ENCODE assay signal across 8 cellular contexts in the genomic region with DNA sequence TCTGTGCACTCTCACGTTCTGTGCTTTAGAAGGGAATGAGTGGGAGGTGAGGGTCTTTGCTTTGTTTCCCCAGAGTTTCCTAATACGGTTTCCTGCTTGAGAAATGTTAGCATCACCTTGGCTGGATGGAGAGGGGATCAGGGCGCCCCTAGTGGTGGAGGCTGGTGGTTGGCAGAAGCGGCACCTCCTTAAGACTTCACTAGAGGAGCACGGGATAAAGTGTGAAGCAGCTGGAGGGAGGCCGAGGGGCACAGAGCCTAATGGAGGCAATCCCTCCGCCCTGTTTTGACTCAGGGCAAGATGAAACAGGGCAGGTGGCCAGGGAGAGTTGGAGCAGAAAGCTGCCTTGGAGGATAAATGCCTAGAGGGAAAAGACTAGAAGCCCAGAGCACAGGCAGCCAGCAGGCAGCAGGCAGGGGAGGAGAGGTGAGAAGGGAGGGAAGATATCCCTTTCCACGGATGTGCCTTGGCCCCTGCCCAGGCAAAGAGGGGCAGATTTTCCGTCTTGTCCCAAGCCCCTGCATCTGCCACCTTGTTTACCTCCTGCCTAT. TPM values are rescaled to one million over a fixed set of nuclear protein-coding genes. Genes with fewer than 3 reads are reported as not detected.
DNase-seq lines count a peak whose midpoint lies in the region; ATAC-seq, FAIRE-seq and TF ChIP-seq lines count a peak whose summit lies in the region.

No MANE protein-coding gene starts in this region.

- 2% methylated on average over 9 of the region's 9 CpGs for WGBS in mammary epithelial cell (ENCODE audit: low coverage, missing lambda C conversion rate)
- WGBS in HepG2 (ENCODE audit: low lambda C conversion rate): under 1% methylated on average over 9 of the region's 9 CpGs

- H3K9ac ChIP-seq in mammary epithelial cell (ENCODE audit: insufficient read depth, low read length) (no peak overlapping the region), HepG2 (ENCODE audit: insufficient read depth, low read depth, low read length) (no peak overlapping the region)

- no peaks in the 10 kb centered on the region for H3K9me3 ChIP-seq in mammary epithelial cell (replicated peaks; ENCODE audit: insufficient read depth, low read length)
- H3K9me3 ChIP-seq in HepG2 (ENCODE audit: low read length): no peaks in the 10 kb centered on the region

- TF ChIP-seq RAD21 in HepG2 (CRISPR knock-in tag; IDR thresholded peaks at IDR 0.05): no peak

- TF ChIP-seq CTCF in WI38 (IDR thresholded peaks at IDR 0.05; ENCODE audit: low read depth, low read length): peak; percentile 66
- TF ChIP-seq CTCF in mammary epithelial cell (conservative IDR thresholded peaks at IDR 0.05 in 1 of 2, IDR thresholded peaks at IDR 0.05 in 1 of 2; ENCODE audit: extremely low read depth in 1 of 2, insufficient read depth in 1 of 2, low read depth in 1 of 2, low read length in 2 of 2): peak; percentile 88 to 91
- peak; percentile 66 for TF ChIP-seq CTCF in HepG2 (CRISPR knock-in tag; IDR thresholded peaks at IDR 0.05)

- no peak for TF ChIP-seq POLR2A in HepG2 (IDR thresholded peaks at IDR 0.05; ENCODE audit: insufficient read depth in 1 of 2, low read depth in 2 of 2, low read length in 2 of 2)

- DNase-seq in GDM1 (lab: John Stamatoyannopoulos, UW) (peak; percentile 40), LHCN-M2 (ENCODE audit: low read depth) (peak; percentile 60), mammary epithelial cell (peak; percentile 37), HepG2 (ENCODE audit: low spot score) (no peak), NCI-H2107 (lab: John Stamatoyannopoulos, UW) (no peak)
- peak; percentile 61 to 79 (median 61) for DNase-seq in stimulated activated CD4-positive, alpha-beta T cell treated with anti-CD3 and anti-CD28 coated beads, TNF-alpha, amount 100 ng/mL, for 48 hours (ENCODE audit: low read depth in 3 of 3)

- intact Hi-C loops in mammary epithelial cell (cut with micrococcal nuclease): no loop called here
- intact Hi-C loops in HepG2 (cut with micrococcal nuclease; ENCODE audit: unreplicated experiment): no loop called here

- H3K4me2 ChIP-seq in mammary epithelial cell (ENCODE audit: insufficient read depth, low read depth, low read length) (no peak overlapping the region), HepG2 (ENCODE audit: low read depth, low read length) (no peak overlapping the region)

- H3K4me1 ChIP-seq in mammary epithelial cell (ENCODE audit: insufficient read depth, low read length): no peaks in the 10 kb centered on the region
- H3K4me1 ChIP-seq in HepG2 (ENCODE audit: insufficient read depth, low read length): peaks cover 5% of the 10 kb centered on the region; the same call in 1 of the 2 replicates

- H3K4me3 ChIP-seq in WI38 (ENCODE audit: low read depth, low read length) (no peak overlapping the region), mammary epithelial cell (replicated peaks in 1 of 3; ENCODE audit: insufficient read depth in 1 of 3, low read depth in 2 of 3, low read length in 3 of 3) (no peak overlapping the region), HepG2 (replicated peaks in 1 of 3; ENCODE audit: insufficient read depth in 1 of 3, low read depth in 2 of 3, low read length in 3 of 3) (no peak overlapping the region)

- dilution Hi-C loops in mammary epithelial cell (cut with HindIII; ENCODE audit: low sequenced_read_pairs): loop anchor here (5.0 to 10.0 kb wide), 2 partner anchors 116 to 267 kb away; no protein-coding TSS in a partner anchor

- BruUV-seq in mammary epithelial cell (replicated peaks; lab: Mats Ljungman, UMichigan) (no TSS peak), HepG2 (replicated peaks; lab: Mats Ljungman, UMichigan) (no TSS peak)

- H3K36me3 ChIP-seq in mammary epithelial cell (ENCODE audit: insufficient read depth, low read length) (no peaks in the 10 kb centered on the region), HepG2 (replicated peaks in 1 of 2; ENCODE audit: control insufficient read depth in 1 of 2, insufficient read depth in 2 of 2, low read length in 2 of 2) (no peaks in the 10 kb centered on the region)

- ATAC-seq in HepG2 (peak; percentile 55), GM18861 (IDR thresholded peaks at IDR 0.05; ENCODE audit: unreplicated experiment) (no peak)

- H3K79me2 ChIP-seq in mammary epithelial cell (ENCODE audit: insufficient read depth, low read length) (no peaks in the 10 kb centered on the region), HepG2 (ENCODE audit: insufficient read depth, low read length) (no peaks in the 10 kb centered on the region)

- no peaks in the 10 kb centered on the region for H3K27me3 ChIP-seq in mammary epithelial cell (ENCODE audit: insufficient read depth, low read length)
- peaks cover 2 to 51% of the 10 kb centered on the region in 2 experiments for H3K27me3 ChIP-seq in HepG2 (ENCODE audit: control insufficient read depth in 1 of 2, insufficient read depth in 2 of 2, low read length in 2 of 2)

- H2AFZ ChIP-seq in mammary epithelial cell (ENCODE audit: low read depth, low read length) (no peak overlapping the region), HepG2 (ENCODE audit: low read length) (no peak overlapping the region)

- no peak overlapping the region for H3K27ac ChIP-seq in mammary epithelial cell (ENCODE audit: insufficient read depth, low read depth, low read length)
- H3K27ac ChIP-seq in HepG2 (ENCODE audit: extremely low read length, insufficient read depth, low read length): no peak overlapping the region

- POLR2A ChIA-PET in HepG2 (lab: Yijun Ruan, JAX): no interaction called here

- CTCF ChIA-PET in mammary epithelial cell (lab: Charles Lee; ENCODE audit: low non-redundant PET): interaction anchor here (0.6 kb wide), 1 partner anchor 10 kb away, joined by 3 read pairs; no protein-coding TSS in a partner anchor
- CTCF ChIA-PET in HepG2 (lab: Yijun Ruan, JAX; ENCODE audit: low intra/inter-chr PET ratio, low total read pairs): no interaction called here

- TF ChIP-seq EP300 in HepG2 (IDR thresholded peaks at IDR 0.05; ENCODE audit: low read depth in 2 of 2, low read length in 2 of 2) (no peak), HepG2 (CRISPR knock-in tag; IDR thresholded peaks at IDR 0.05; ENCODE audit: borderline replicate concordance) (no peak)

- H4K20me1 ChIP-seq in mammary epithelial cell (ENCODE audit: insufficient read depth, low read length) (no peaks in the 10 kb centered on the region), HepG2 (ENCODE audit: insufficient read depth, low read length) (no peaks in the 10 kb centered on the region)

- FAIRE-seq in HepG2 (lab: Jason Lieb, UNC): no peak

- in situ Hi-C loops in mammary epithelial cell (cut with MboI; ENCODE audit: low sequenced_read_pairs in 2 of 2): loop anchor here in 1 of 2 donors (5.0 kb wide), 1 partner anchor 86 kb away; no protein-coding TSS in a partner anchor
- in situ Hi-C loops in HepG2 (cut with HindIII; ENCODE audit: extremely low pct_ligation_motif_present, low pct_unique_long_range_greater_than_20kb): no loop called here

TF ChIP-seq in HepG2, 621 proteins besides CTCF, POLR2A, EP300 and RAD21:
- TF ChIP-seq XRCC5 (optimal IDR thresholded peaks at IDR 0.05; ENCODE audit: low read length) (peak; percentile 63), FLYWCH1 (CRISPR knock-in tag; IDR thresholded peaks at IDR 0.05) (no peak), RXRB (CRISPR knock-in tag; IDR thresholded peaks at IDR 0.05; ENCODE audit: borderline replicate concordance) (no peak)

RNA-seq across cellular contexts. Expression of a gene that starts 56.0 kb away (rescaled TPM):
- total RNA-seq in LHCN-M2 (2014; rRNA removed): 7.2 and 8.3 TPM in 2 replicates
- 4.9 TPM for polyA plus RNA-seq in LHCN-M2 (2012)
- total RNA-seq in mammary epithelial cell: 10 to 100 TPM; 12.3 to 20.3 TPM
- polyA plus RNA-seq in mammary epithelial cell: 7.8 TPM
- polyA minus RNA-seq in mammary epithelial cell: 12.5 TPM
- 14.4 and 26.0 TPM in 2 replicates for total RNA-seq in HepG2 (2016; rRNA removed; fragmentation: Illumina TruSeq; extraction: Trizol)
- 2.2 and 2.6 TPM in 2 replicates for total RNA-seq in HepG2 (2016; cell fraction: cytosol; rRNA removed; fragmentation: Illumina TruSeq; extraction: Trizol; ENCODE audit: low read depth)
- 14.5 and 25.7 TPM in 2 replicates for total RNA-seq in HepG2 (2016; cell fraction: insoluble cytoplasmic fraction; rRNA removed; fragmentation: Illumina TruSeq; extraction: Trizol)
- total RNA-seq in HepG2 (2016; cell fraction: membrane; rRNA removed; fragmentation: Illumina TruSeq; extraction: Trizol): 5.5 and 5.9 TPM in 2 replicates
- total RNA-seq in HepG2 (2016; cell fraction: nucleus; rRNA removed; fragmentation: Illumina TruSeq; extraction: Trizol): 9.6 and 9.8 TPM in 2 replicates
- polyA plus RNA-seq in HepG2 (2011; rRNA removed): 10.7 and 12.0 TPM in 2 replicates
- polyA plus RNA-seq in HepG2 (2011; cell fraction: cytosol; rRNA removed): 6.9 and 11.2 TPM in 2 replicates
- 7.8 and 8.8 TPM in 2 replicates for polyA plus RNA-seq in HepG2 (2011; cell fraction: nucleus; rRNA removed)
- polyA plus RNA-seq in HepG2 (2012): 9.1 and 10.5 TPM in 2 replicates
- 0.51 and 0.66 TPM in 2 replicates for polyA plus RNA-seq in HepG2 (2016; cell fraction: cytosol; fragmentation: Illumina TruSeq; extraction: Trizol; ENCODE audit: low read depth)
- polyA plus RNA-seq in HepG2 (2016; cell fraction: insoluble cytoplasmic fraction; fragmentation: Illumina TruSeq; extraction: Trizol; ENCODE audit: low read depth): 18.0 and 20.8 TPM in 2 replicates
- 1.9 and 2.3 TPM in 2 replicates for polyA plus RNA-seq in HepG2 (2016; cell fraction: membrane; fragmentation: Illumina TruSeq; extraction: Trizol; ENCODE audit: low read depth)
- polyA plus RNA-seq in HepG2 (2016; cell fraction: nucleus; fragmentation: Illumina TruSeq; extraction: Trizol; ENCODE audit: insufficient read depth, low read depth): 8.8 and 9.8 TPM in 2 replicates
- 19.3 and 21.9 TPM in 2 replicates for polyA minus RNA-seq in HepG2 (2011; rRNA and poly(A)+ RNA removed; ENCODE audit: low replicate concordance)
- 12.1 and 16.2 TPM in 2 replicates for polyA minus RNA-seq in HepG2 (2011; cell fraction: cytosol; rRNA and poly(A)+ RNA removed)
- polyA minus RNA-seq in HepG2 (2011; cell fraction: nucleus; rRNA and poly(A)+ RNA removed): 17.8 and 21.1 TPM in 2 replicates

Comparison
In these comparisons a context has a peak if more than half of its experiments do, and no peak if none do; other contexts are left out.
1. DNase-seq: peak in GDM1 (single experiment), LHCN-M2 (single experiment), mammary epithelial cell (single experiment) and stimulated activated CD4-positive, alpha-beta T cell treated with anti-CD3 and anti-CD28 coated beads, TNF-alpha, amount 100 ng/mL, for 48 hours (3 of 3); none in HepG2 (single experiment) and NCI-H2107 (single experiment).
2. Peak in every context shown above with its lines, with median percentiles within 50 percentile points of each other: CTCF ChIP-seq.